ENCODE assay signal across 4 cellular contexts in genomic region chr12:32231361-32231760, GRCh38.
DNase-seq lines count a peak whose midpoint lies in the region; ATAC-seq, FAIRE-seq and TF ChIP-seq lines count a peak whose summit lies in the region.
"Not testable (repeated sequence)": the region's sequence is repeated elsewhere in the genome, so short reads cannot be mapped to it uniquely, and the experiment has no call there.

No MANE protein-coding gene starts in this region.

- H3K4me2 ChIP-seq in A549 = not testable (repeated sequence)
- H3K4me2 ChIP-seq in Karpas-422 (ENCODE audit: low read depth, low read length, poor library complexity, severe bottlenecking) (peak overlapping the region; percentile 61), OCI-LY7 (ENCODE audit: low read length) (0 out of 2 replicates have a peak overlapping the region, but pooled peaks have one; percentile 47)

- POLR2A ChIA-PET in A549 (lab: Yijun Ruan, JAX); HEK293 (lab: Yijun Ruan, JAX): not testable (repeated sequence)
- POLR2A ChIA-PET in OCI-LY7 (lab: Charles Lee) = interaction anchor here (0.6 kb wide), 1 partner anchor 56 kb away, joined by 3 read pairs; no protein-coding TSS in a partner anchor

- not testable (repeated sequence) for TF ChIP-seq RAD21 in A549 (conservative IDR thresholded peaks at IDR 0.05 in 1 of 2, IDR thresholded peaks at IDR 0.05 in 1 of 2)

- not testable (repeated sequence) for BruUV-seq in OCI-LY7 (replicated peaks; lab: Mats Ljungman, UMichigan)

- not testable (repeated sequence) for TF ChIP-seq EP300 in A549 (IDR thresholded peaks at IDR 0.05)

- H3K79me2 ChIP-seq in Karpas-422 (ENCODE audit: low read length) (peaks cover 62% of the 10 kb centered on the region), OCI-LY7 (ENCODE audit: insufficient read depth, low read depth, low read length) (peaks cover 14% of the 10 kb centered on the region; the same call in 1 of the 2 replicates)

- 73% methylated on average over 2 of the region's 2 CpGs for WGBS in A549 (ENCODE audit: missing lambda C conversion rate)

- not testable (repeated sequence) for H3K9ac ChIP-seq in Karpas-422 (ENCODE audit: low read length)

- not testable (repeated sequence) for H3K9me3 ChIP-seq in A549; HEK293 (ENCODE audit: control insufficient read depth, insufficient read depth, low read depth, low read length); Karpas-422 (ENCODE audit: low read length); OCI-LY7 (ENCODE audit: low read length)

- not testable (repeated sequence) for H3K27me3 ChIP-seq in Karpas-422 (ENCODE audit: low read length)

- ATAC-seq in A549 = not testable (repeated sequence)

- not testable (repeated sequence) for H3K4me1 ChIP-seq in A549; HEK293 (ENCODE audit: control insufficient read depth, insufficient read depth, low read length)
- H3K4me1 ChIP-seq in Karpas-422 (ENCODE audit: low read length) = peaks cover 33% of the 10 kb centered on the region
- H3K4me1 ChIP-seq in OCI-LY7 (ENCODE audit: insufficient read depth, low read length, poor library complexity, severe bottlenecking) = peaks cover 43% of the 10 kb centered on the region

- not testable (repeated sequence) for H4K20me1 ChIP-seq in Karpas-422 (ENCODE audit: insufficient read depth, low read depth, low read length); OCI-LY7 (ENCODE audit: insufficient read depth, low read length)

- CTCF ChIA-PET in A549 (lab: Yijun Ruan, JAX); HEK293 (lab: Yijun Ruan, JAX); OCI-LY7 (lab: Charles Lee; ENCODE audit: unreplicated experiment): not testable (repeated sequence)

- H3K27ac ChIP-seq in A549; HEK293 (ENCODE audit: extremely low read depth, low read depth, low read length): not testable (repeated sequence)
- H3K27ac ChIP-seq in Karpas-422 (ENCODE audit: low read length) = peak overlapping the region; percentile 92
- H3K27ac ChIP-seq in OCI-LY7 (ENCODE audit: low read depth, low read length, poor library complexity, severe bottlenecking) = peak overlapping the region; percentile 55

- not testable (repeated sequence) for DNase-seq in A549 (ENCODE audit: low read depth in 1 of 2, low spot score in 1 of 2); Karpas-422; OCI-LY7 (ENCODE audit: low spot score)

- intact Hi-C loops in OCI-LY7 (cut with micrococcal nuclease; ENCODE audit: unreplicated experiment) = not testable (repeated sequence)

- H2AFZ ChIP-seq in Karpas-422 (ENCODE audit: low read length); OCI-LY7 (ENCODE audit: low read length): not testable (repeated sequence)

- FAIRE-seq in A549 (lab: Jason Lieb, UNC) = not testable (repeated sequence)

- not testable (repeated sequence) for H3K9me2 ChIP-seq in Karpas-422 (replicated peaks; ENCODE audit: insufficient read depth, low read length); OCI-LY7 (ENCODE audit: insufficient read depth, low read length)

- H3K4me3 ChIP-seq in A549; HEK293 (ENCODE audit: low read depth, low read length); OCI-LY7 (ENCODE audit: low read depth, low read length, poor library complexity, severe bottlenecking): not testable (repeated sequence)
- 0 out of 2 replicates have a peak overlapping the region, but pooled peaks have one; percentile 2 for H3K4me3 ChIP-seq in Karpas-422 (ENCODE audit: low read length)

- not testable (repeated sequence) for TF ChIP-seq POLR2A in A549 (IDR thresholded peaks at IDR 0.05; ENCODE audit: low read length)

- H3K36me3 ChIP-seq in HEK293 (ENCODE audit: control insufficient read depth in 2 of 2, insufficient read depth in 1 of 2, low read length in 2 of 2); Karpas-422 (ENCODE audit: insufficient read depth, low read length): not testable (repeated sequence)
- peaks cover 22% of the 10 kb centered on the region for H3K36me3 ChIP-seq in OCI-LY7 (ENCODE audit: insufficient read depth, low read length)

- not testable (repeated sequence) for TF ChIP-seq CTCF in A549 (IDR thresholded peaks at IDR 0.05); HEK293 (tag by site-specific recombination; IDR thresholded peaks at IDR 0.05); OCI-LY7 (conservative IDR thresholded peaks at IDR 0.05; ENCODE audit: low read length)

TF ChIP-seq in A549, 52 proteins besides CTCF, POLR2A, EP300 and RAD21:
- TF ChIP-seq ZC3H11A (IDR thresholded peaks at IDR 0.05) = peak; percentile 80

TF ChIP-seq in HEK293, 187 proteins besides CTCF, POLR2A, EP300 and RAD21:
- TF ChIP-seq ZNF394 (tag by site-specific recombination; IDR thresholded peaks at IDR 0.05; ENCODE audit: borderline replicate concordance) = peak; percentile 41; the same call in 1 of the 2 replicates
- TF ChIP-seq ZNF623 (tag by site-specific recombination; IDR thresholded peaks at IDR 0.05) = peak; percentile 28; the same call in 1 of the 2 replicates
- TF ChIP-seq ZNF426 (tag by site-specific recombination; IDR thresholded peaks at IDR 0.05) = peak; percentile 37
- 0 out of 2 replicates have a peak, but pooled peaks have one; percentile 6 for TF ChIP-seq ZNF560 (tag by site-specific recombination; IDR thresholded peaks at IDR 0.05; ENCODE audit: borderline replicate concordance)
- TF ChIP-seq ZBTB11 (tag by site-specific recombination; conservative IDR thresholded peaks at IDR 0.05; ENCODE audit: low read depth) = 0 out of 2 replicates have a peak, but pooled peaks have one; percentile 18
- peak; percentile 60 for TF ChIP-seq ZNF518A (tag by site-specific recombination; conservative IDR thresholded peaks at IDR 0.05; ENCODE audit: low read depth)
- peak; percentile 31 for TF ChIP-seq ZNF555 (tag by site-specific recombination; conservative IDR thresholded peaks at IDR 0.05)
